ENCODE assay signal across 23 cellular contexts in the genomic region with DNA sequence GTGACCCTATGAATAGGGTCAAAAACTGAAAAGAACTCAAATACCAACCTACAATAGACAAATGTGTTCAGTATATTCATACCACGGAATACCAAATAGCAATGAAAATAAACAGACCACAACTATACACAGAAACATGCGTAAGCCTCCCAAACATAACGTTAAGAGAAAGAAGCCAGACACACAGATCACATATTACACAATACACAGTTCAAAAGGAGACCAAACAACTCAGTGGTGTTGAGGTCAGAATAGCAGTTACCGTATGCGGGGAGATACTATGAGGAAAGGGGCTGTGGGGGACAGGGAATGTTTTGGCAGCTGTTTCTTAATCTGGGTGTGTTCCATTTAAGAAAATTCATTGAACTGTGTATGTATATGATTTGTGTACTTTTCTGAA. TPM values are rescaled to one million over a fixed set of nuclear protein-coding genes. Genes with fewer than 3 reads are reported as not detected.
DNase-seq lines count a peak whose midpoint lies in the region; ATAC-seq, FAIRE-seq and TF ChIP-seq lines count a peak whose summit lies in the region.
"Had no signal": no experiment of that assay in that cellular context is flagged by ENCODE, and none has a peak within 500 bp of the region (broad histone marks: within the 10 kb centered on the region; RNA-seq: fewer than 3 reads in every experiment).

No MANE protein-coding gene starts in this region.

- no peak for TF ChIP-seq EP300 in K562 (IDR thresholded peaks at IDR 0.05; ENCODE audit: low read length)

- H2AFZ ChIP-seq in K562 (ENCODE audit: low read depth, low read length): no peak overlapping the region

- H3K79me2 ChIP-seq in K562 (ENCODE audit: control insufficient read depth, insufficient read depth, low read length): no peaks in the 10 kb centered on the region

- peaks cover 30 to 69% of the 10 kb centered on the region in 2 donors for H3K36me3 Mint-ChIP-seq in stimulated activated naive B cell treated with anti-CD40 and anti-IgM and Interleukin-4, amounts not matched to agents 10 μg/mL and 1 μg/mL and 100 μg/mL, for 72 hours
- no peaks in the 10 kb centered on the region for H3K36me3 Mint-ChIP-seq in activated CD4-positive, alpha-beta T cell treated with anti-CD3 and anti-CD28 coated beads, Interleukin-2, amount 10 ng/mL, durations not matched to agents 7 days and 5 days (ENCODE audit: low read depth)
- H3K36me3 Mint-ChIP-seq: activated CD4-positive, alpha-beta memory T cell treated with anti-CD3 and anti-CD28 coated beads for 36 hours; naive thymus-derived CD4-positive, alpha-beta T cell had no signal

- CTCF ChIA-PET in K562 (lab: Yijun Ruan, JAX; ENCODE audit: low intra/inter-chr PET ratio): no interaction called here
- CTCF ChIA-PET in activated CD4-positive, alpha-beta T cell treated with anti-CD3 and anti-CD28 coated beads, Interleukin-2, amount 10 ng/mL, durations not matched to agents 7 days and 5 days (lab: Charles Lee): no interaction called here

- peak overlapping the region; percentile 81 for H3K27ac Mint-ChIP-seq in stimulated activated naive B cell treated with anti-CD40 and anti-IgM and Interleukin-4, amounts not matched to agents 10 μg/mL and 1 μg/mL and 100 μg/mL, for 72 hours
- H3K27ac Mint-ChIP-seq in activated CD4-positive, alpha-beta T cell treated with anti-CD3 and anti-CD28 coated beads, Interleukin-2, amount 10 ng/mL, durations not matched to agents 7 days and 5 days: no peak overlapping the region
- H3K27ac Mint-ChIP-seq: activated CD4-positive, alpha-beta memory T cell treated with anti-CD3 and anti-CD28 coated beads for 36 hours; dendritic cell treated with granulocyte-macrophage colony-stimulating factor and Interleukin-4, amounts not matched to agents 40 ng/mL and 50 ng/mL, for 4 days; HFFc6; naive thymus-derived CD4-positive, alpha-beta T cell; progenitor cell of endocrine pancreas had no signal

- H3K9me1 ChIP-seq in K562 (ENCODE audit: control insufficient read depth, insufficient read depth, low read length): no peaks in the 10 kb centered on the region

- POLR2A ChIA-PET in K562 (lab: Yijun Ruan, JAX): no interaction called here
- POLR2A ChIA-PET in activated CD4-positive, alpha-beta T cell treated with anti-CD3 and anti-CD28 coated beads, Interleukin-2, amount 10 ng/mL, durations not matched to agents 7 days and 5 days (lab: Charles Lee): no interaction called here

- no peak overlapping the region for H3K4me2 ChIP-seq in K562 (ENCODE audit: insufficient read depth, low read length)
- H3K4me2 ChIP-seq: BLaER1 treated with 17β-estradiol and CSF1 and Interleukin-3, amounts not matched to agents 10 nM and 100 nM had no signal

- no peaks in the 10 kb centered on the region for H3K4me1 ChIP-seq in K562 (replicated peaks in 1 of 2; ENCODE audit: control insufficient read depth in 2 of 2, insufficient read depth in 2 of 2, low read length in 2 of 2)

- no peak for TF ChIP-seq POLR2A in K562 (conservative IDR thresholded peaks at IDR 0.05)

- H3K4me3 Mint-ChIP-seq in stimulated activated naive B cell treated with anti-CD40 and anti-IgM and Interleukin-4, amounts not matched to agents 10 μg/mL and 1 μg/mL and 100 μg/mL, for 72 hours: no peak overlapping the region
- H3K4me3 Mint-ChIP-seq in activated CD4-positive, alpha-beta T cell treated with anti-CD3 and anti-CD28 coated beads, Interleukin-2, amount 10 ng/mL, durations not matched to agents 7 days and 5 days: no peak overlapping the region
- H3K4me3 Mint-ChIP-seq: activated CD4-positive, alpha-beta memory T cell treated with anti-CD3 and anti-CD28 coated beads for 36 hours; dendritic cell treated with granulocyte-macrophage colony-stimulating factor and Interleukin-4, amounts not matched to agents 40 ng/mL and 50 ng/mL, for 4 days; HFFc6; naive thymus-derived CD4-positive, alpha-beta T cell had no signal

- no peak overlapping the region for H3K4me3 ChIP-seq in K562
- H3K4me3 ChIP-seq: ascending aorta; BLaER1 treated with 17β-estradiol and CSF1 and Interleukin-3, amounts not matched to agents 10 nM and 100 nM; GM12878; spleen; testis had no signal

- no peak for ATAC-seq in K562
- no peak for ATAC-seq in stimulated activated naive B cell treated with anti-CD40 and anti-IgM and Interleukin-4, amounts not matched to agents 10 μg/mL and 1 μg/mL and 100 μg/mL, for 72 hours (replicated peaks)
- ATAC-seq in GM18873 (IDR thresholded peaks at IDR 0.05; ENCODE audit: low FRiP score, unreplicated experiment): no peak
- ATAC-seq: GM12878; naive thymus-derived CD4-positive, alpha-beta T cell had no signal

- no peak overlapping the region for H3K9ac ChIP-seq in K562 (ENCODE audit: insufficient read depth in 1 of 2, low read depth in 2 of 2, low read length in 2 of 2)
- H3K9ac ChIP-seq: BLaER1 treated with 17β-estradiol and CSF1 and Interleukin-3, amounts not matched to agents 10 nM and 100 nM had no signal

- no peak overlapping the region for H3K27ac ChIP-seq in K562 (ENCODE audit: extremely low read depth, low read depth, low read length)
- H3K27ac ChIP-seq: ascending aorta; BLaER1 treated with 17β-estradiol and CSF1 and Interleukin-3, amounts not matched to agents 10 nM and 100 nM had no signal

- no peak for TF ChIP-seq CTCF in K562 (IDR thresholded peaks at IDR 0.05 in 2 of 3, conservative IDR thresholded peaks at IDR 0.05 in 1 of 3; ENCODE audit: insufficient read depth in 2 of 3, low read depth in 1 of 3, low read length in 3 of 3)

- H3K27me3 ChIP-seq in K562 (ENCODE audit: control insufficient read depth in 2 of 2, insufficient read depth in 2 of 2, low read length in 2 of 2): peaks cover 0 to 19% of the 10 kb centered on the region in 2 experiments; a peak in 3 of 5 replicates
- H3K27me3 ChIP-seq: ascending aorta, testis had no signal

- no peaks in the 10 kb centered on the region for H4K20me1 ChIP-seq in K562 (replicated peaks; ENCODE audit: control insufficient read depth, insufficient read depth, low read length)
- H4K20me1 ChIP-seq: BLaER1 treated with 17β-estradiol and CSF1 and Interleukin-3, amounts not matched to agents 10 nM and 100 nM had no signal

- in situ Hi-C loops in K562 (cut with MboI): no loop called here

- H3K36me3 ChIP-seq in K562 (ENCODE audit: control insufficient read depth, insufficient read depth, low read length): no peaks in the 10 kb centered on the region
- H3K36me3 ChIP-seq: ascending aorta; BLaER1 treated with 17β-estradiol and CSF1 and Interleukin-3, amounts not matched to agents 10 nM and 100 nM; spleen had no signal

- H3K9me3 Mint-ChIP-seq in stimulated activated naive B cell treated with anti-CD40 and anti-IgM and Interleukin-4, amounts not matched to agents 10 μg/mL and 1 μg/mL and 100 μg/mL, for 72 hours: no peaks in the 10 kb centered on the region
- peaks cover 3% of the 10 kb centered on the region for H3K9me3 Mint-ChIP-seq in activated CD4-positive, alpha-beta T cell treated with anti-CD3 and anti-CD28 coated beads, Interleukin-2, amount 10 ng/mL, durations not matched to agents 7 days and 5 days
- H3K9me3 Mint-ChIP-seq: activated CD4-positive, alpha-beta memory T cell treated with anti-CD3 and anti-CD28 coated beads for 36 hours; dendritic cell treated with granulocyte-macrophage colony-stimulating factor and Interleukin-4, amounts not matched to agents 40 ng/mL and 50 ng/mL, for 4 days; HFFc6 had no signal

- no peaks in the 10 kb centered on the region for H3K27me3 Mint-ChIP-seq in stimulated activated naive B cell treated with anti-CD40 and anti-IgM and Interleukin-4, amounts not matched to agents 10 μg/mL and 1 μg/mL and 100 μg/mL, for 72 hours
- H3K27me3 Mint-ChIP-seq in activated CD4-positive, alpha-beta T cell treated with anti-CD3 and anti-CD28 coated beads, Interleukin-2, amount 10 ng/mL, durations not matched to agents 7 days and 5 days: peaks cover 17% of the 10 kb centered on the region

- H3K4me1 Mint-ChIP-seq in stimulated activated naive B cell treated with anti-CD40 and anti-IgM and Interleukin-4, amounts not matched to agents 10 μg/mL and 1 μg/mL and 100 μg/mL, for 72 hours: peaks cover 71 to 97% of the 10 kb centered on the region in 2 donors
- peaks cover 8% of the 10 kb centered on the region for H3K4me1 Mint-ChIP-seq in activated CD4-positive, alpha-beta T cell treated with anti-CD3 and anti-CD28 coated beads, Interleukin-2, amount 10 ng/mL, durations not matched to agents 7 days and 5 days

- H3K9me3 ChIP-seq in K562 (replicated peaks; ENCODE audit: control insufficient read depth, insufficient read depth, low read depth, low read length): no peaks in the 10 kb centered on the region
- H3K9me3 ChIP-seq: ascending aorta; BLaER1 treated with 17β-estradiol and CSF1 and Interleukin-3, amounts not matched to agents 10 nM and 100 nM; spleen; testis had no signal

- no TSS peak for BruUV-seq in K562 (replicated peaks; lab: Mats Ljungman, UMichigan)

- peak; percentile 63 for FAIRE-seq in K562 (lab: Jason Lieb, UNC)
- FAIRE-seq: endothelial cell of umbilical vein, GM12878 had no signal

- intact Hi-C loops in K562 (cut with micrococcal nuclease): no loop called here

- TF ChIP-seq RAD21 in K562 (CRISPR knock-in tag; conservative IDR thresholded peaks at IDR 0.05 in 1 of 2, IDR thresholded peaks at IDR 0.05 in 1 of 2): no peak

- peak; percentile 36 for DNase-seq in NCI-H748 (lab: John Stamatoyannopoulos, UW; ENCODE audit: unreplicated experiment)
- no peak for DNase-seq in NCI-H748 treated with DMSO at 0.1 percent for 48 hours (lab: John Stamatoyannopoulos, UW)
- no peak for DNase-seq in K562 (ENCODE audit: extremely low read depth in 1 of 4, low spot score in 3 of 4)
- DNase-seq in iris pigment epithelial cell (ENCODE audit: low read depth): peak; percentile 98
- no peak for DNase-seq in stimulated activated naive B cell treated with anti-CD40 and anti-IgM and Interleukin-4, amounts not matched to agents 10 μg/mL and 1 μg/mL and 100 μg/mL, for 72 hours
- DNase-seq in cortex of kidney (lab: John Stamatoyannopoulos, UW): no peak
- no peak for DNase-seq in activated CD4-positive, alpha-beta T cell treated with anti-CD3 and anti-CD28 coated beads, Interleukin-2, amount 10 ng/mL, durations not matched to agents 7 days and 5 days
- DNase-seq: 8988T; activated CD4-positive, alpha-beta memory T cell treated with anti-CD3 and anti-CD28 coated beads for 36 hours; activated naive CD4-positive, alpha-beta T cell treated with Interleukin-2 at 50 U/mL for 16 hours; GF-D8; HFFc6; naive thymus-derived CD4-positive, alpha-beta T cell; NCI-H187 treated with DMSO at 0.1 percent for 48 hours; spleen; testis had no signal

- WGBS in K562 (ENCODE audit: insufficient coverage, low coverage, missing lambda C conversion rate): under 1% methylated on average over 5 of the region's 5 CpGs

RNA-seq across cellular contexts. Expression of a gene that starts 6.6 kb away (rescaled TPM):
- 0.07 TPM in 1 of 2 replicates, not detected in the other for total RNA-seq in K562 (2011; cell fraction: chromatin; rRNA removed; ENCODE audit: low replicate concordance)
- not detected in 2 replicates for total RNA-seq in K562 (2011; cell fraction: nucleolus; rRNA removed)
- total RNA-seq in K562 (2011; cell fraction: nucleoplasm; rRNA removed): 1.2 TPM in 1 of 2 replicates, not detected in the other
- 0.12 TPM in 1 of 2 replicates, not detected in the other for total RNA-seq in K562 (2014; rRNA removed)
- total RNA-seq in K562 (2014; rRNA removed; fragmentation: Illumina TruSeq; extraction: Trizol): 0.04 TPM in 1 of 2 replicates, not detected in the other
- total RNA-seq in K562 (2015; rRNA removed; fragmentation: Illumina TruSeq; extraction: Trizol): not detected in 2 replicates
- 0.18 and 0.56 TPM in 2 replicates for total RNA-seq in K562 (2021)
- 0.14 TPM in 1 of 2 replicates, not detected in the other for polyA plus RNA-seq in K562 (2011; rRNA removed)
- polyA plus RNA-seq in K562 (2011; cell fraction: cytosol; rRNA removed): 0.07 TPM in 1 of 2 replicates, not detected in the other
- polyA plus RNA-seq in K562 (2011; cell fraction: nucleus; rRNA removed): 0.24 TPM in 1 of 2 replicates, not detected in the other
- 0.23 and 0.60 TPM in 2 replicates for polyA plus RNA-seq in K562 (2012)
- polyA plus RNA-seq in K562 (2014; fragmentation: Illumina TruSeq; extraction: Trizol): 0.19 TPM in 1 of 2 replicates, not detected in the other
- under 1 TPM; 0.07 to 0.15 TPM for polyA plus RNA-seq in K562 (2014; fragmentation: Nextera tagmentation; extraction: Ambion mirVana)
- polyA plus RNA-seq in K562 (2014; rRNA removed): 0.03 and 0.18 TPM in 2 replicates
- not detected in 2 replicates for polyA minus RNA-seq in K562 (2011; rRNA and poly(A)+ RNA removed)
- 0.29 TPM in 1 of 2 replicates, not detected in the other for polyA minus RNA-seq in K562 (2011; cell fraction: cytosol; rRNA and poly(A)+ RNA removed)
- polyA minus RNA-seq in K562 (2011; cell fraction: nucleus; rRNA and poly(A)+ RNA removed): 0.13 TPM in 1 of 2 replicates, not detected in the other
- 1 to 10 TPM in 1 of 2 experiments, under 1 TPM in 1; 0.89 to 1.1 TPM for total RNA-seq in activated CD4-positive, alpha-beta T cell treated with anti-CD3 and anti-CD28 coated beads, Interleukin-2, amount 10 ng/mL, durations not matched to agents 7 days and 5 days

RNA-seq across cellular contexts. Expression of a gene that starts 7.1 kb away (rescaled TPM):
- not detected in 2 replicates for total RNA-seq in K562 (2011; cell fraction: chromatin; rRNA removed; ENCODE audit: low replicate concordance)
- total RNA-seq in K562 (2011; cell fraction: nucleolus; rRNA removed): not detected in 2 replicates
- not detected in 2 replicates for total RNA-seq in K562 (2011; cell fraction: nucleoplasm; rRNA removed)
- not detected in 2 replicates for total RNA-seq in K562 (2014; rRNA removed)
- total RNA-seq in K562 (2014; rRNA removed; fragmentation: Illumina TruSeq; extraction: Trizol): not detected in 2 replicates
- total RNA-seq in K562 (2015; rRNA removed; fragmentation: Illumina TruSeq; extraction: Trizol): not detected in 2 replicates
- total RNA-seq in K562 (2021): not detected in 2 replicates
- not detected in 2 replicates for polyA plus RNA-seq in K562 (2011; rRNA removed)
- polyA plus RNA-seq in K562 (2011; cell fraction: cytosol; rRNA removed): not detected in 2 replicates
- polyA plus RNA-seq in K562 (2011; cell fraction: nucleus; rRNA removed): not detected in 2 replicates
- polyA plus RNA-seq in K562 (2012): not detected in 2 replicates
- not detected in 2 replicates for polyA plus RNA-seq in K562 (2014; fragmentation: Illumina TruSeq; extraction: Trizol)
- polyA plus RNA-seq in K562 (2014; fragmentation: Nextera tagmentation; extraction: Ambion mirVana): not detected
- polyA plus RNA-seq in K562 (2014; rRNA removed): not detected in 2 replicates
- polyA minus RNA-seq in K562 (2011; rRNA and poly(A)+ RNA removed): not detected in 2 replicates
- polyA minus RNA-seq in K562 (2011; cell fraction: cytosol; rRNA and poly(A)+ RNA removed): not detected in 2 replicates
- not detected in 2 replicates for polyA minus RNA-seq in K562 (2011; cell fraction: nucleus; rRNA and poly(A)+ RNA removed)
- not detected for total RNA-seq in activated CD4-positive, alpha-beta T cell treated with anti-CD3 and anti-CD28 coated beads, Interleukin-2, amount 10 ng/mL, durations not matched to agents 7 days and 5 days
- total RNA-seq: GM12878 had no signal
- polyA plus RNA-seq: GM12878; naive thymus-derived CD4-positive, alpha-beta T cell had no signal

Comparison
In these comparisons a context has a peak if more than half of its experiments do, and no peak if none do; other contexts are left out.
1. DNase-seq: peak in NCI-H748 (single experiment) and iris pigment epithelial cell (single experiment); none in NCI-H748 treated with DMSO at 0.1 percent for 48 hours (single experiment), K562 (0 of 4), stimulated activated naive B cell treated with anti-CD40 and anti-IgM and Interleukin-4, amounts not matched to agents 10 μg/mL and 1 μg/mL and 100 μg/mL, for 72 hours (single experiment), cortex of kidney (single experiment) and activated CD4-positive, alpha-beta T cell treated with anti-CD3 and anti-CD28 coated beads, Interleukin-2, amount 10 ng/mL, durations not matched to agents 7 days and 5 days (single experiment).